1 cellular context compared by ENCODE assay signal in the genomic region with DNA sequence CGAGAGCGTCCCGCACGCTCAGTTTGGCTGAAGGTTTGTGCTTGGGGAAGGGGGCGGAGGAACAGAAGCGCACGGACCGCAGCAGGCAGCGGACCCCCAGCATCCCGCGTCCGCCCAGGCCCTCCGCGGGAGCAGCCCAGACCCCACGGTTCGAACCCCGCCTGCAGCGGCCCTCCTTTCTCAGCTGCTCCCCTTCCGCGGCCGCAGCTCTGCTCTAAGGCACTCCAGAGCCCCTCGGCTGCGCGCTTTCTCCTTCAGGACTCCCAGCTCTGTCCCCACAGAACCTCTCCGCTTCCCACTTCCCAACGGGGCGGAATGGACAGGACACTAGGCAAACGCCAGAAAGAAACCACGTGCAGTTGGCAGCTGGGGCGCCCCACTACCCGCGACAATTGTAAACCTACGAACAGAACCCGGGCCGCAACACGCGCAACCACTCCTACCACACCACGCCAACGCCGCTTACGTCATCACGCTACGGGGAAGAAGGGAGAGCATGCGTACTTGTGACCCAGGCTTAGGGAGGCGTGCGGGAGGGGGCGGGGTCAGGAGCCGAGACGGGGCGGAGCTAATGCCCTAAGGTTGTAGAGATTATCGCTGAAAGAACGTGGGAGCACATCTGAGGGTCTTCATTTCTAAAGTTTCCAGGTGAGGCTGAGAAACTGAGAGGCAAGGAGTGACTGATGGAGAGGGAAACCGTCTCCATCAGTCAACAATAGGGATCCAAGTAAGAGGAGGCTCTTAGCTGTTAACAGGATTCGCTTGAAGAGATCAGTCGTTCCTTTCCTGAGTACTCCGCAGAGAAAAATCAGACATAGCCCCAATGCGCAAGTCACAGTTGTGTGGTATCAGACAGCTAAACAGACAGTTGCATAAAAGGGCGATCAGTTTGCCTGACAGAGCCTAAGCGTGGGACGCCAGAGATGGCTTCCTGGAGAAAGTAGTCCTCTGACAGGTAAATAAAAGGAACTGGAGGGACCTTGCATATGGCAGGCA.
A peak's percentile ranks its signal among the peaks of the same experiment; 100 is the strongest.
TF ChIP-seq lines count a peak whose summit lies in the region.

A gene with protein sequence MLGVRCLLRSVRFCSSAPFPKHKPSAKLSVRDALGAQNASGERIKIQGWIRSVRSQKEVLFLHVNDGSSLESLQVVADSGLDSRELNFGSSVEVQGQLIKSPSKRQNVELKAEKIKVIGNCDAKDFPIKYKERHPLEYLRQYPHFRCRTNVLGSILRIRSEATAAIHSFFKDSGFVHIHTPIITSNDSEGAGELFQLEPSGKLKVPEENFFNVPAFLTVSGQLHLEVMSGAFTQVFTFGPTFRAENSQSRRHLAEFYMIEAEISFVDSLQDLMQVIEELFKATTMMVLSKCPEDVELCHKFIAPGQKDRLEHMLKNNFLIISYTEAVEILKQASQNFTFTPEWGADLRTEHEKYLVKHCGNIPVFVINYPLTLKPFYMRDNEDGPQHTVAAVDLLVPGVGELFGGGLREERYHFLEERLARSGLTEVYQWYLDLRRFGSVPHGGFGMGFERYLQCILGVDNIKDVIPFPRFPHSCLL (minus strand): TSS at position 479 of the 996 bp plus-strand sequence. CDS start 376 bp downstream, at position 103.

TF ChIP-seq in HepG2, 621 proteins besides CTCF, POLR2A, EP300 and RAD21 (continued from another document and continues in another):
- TF ChIP-seq, protein P1, sequence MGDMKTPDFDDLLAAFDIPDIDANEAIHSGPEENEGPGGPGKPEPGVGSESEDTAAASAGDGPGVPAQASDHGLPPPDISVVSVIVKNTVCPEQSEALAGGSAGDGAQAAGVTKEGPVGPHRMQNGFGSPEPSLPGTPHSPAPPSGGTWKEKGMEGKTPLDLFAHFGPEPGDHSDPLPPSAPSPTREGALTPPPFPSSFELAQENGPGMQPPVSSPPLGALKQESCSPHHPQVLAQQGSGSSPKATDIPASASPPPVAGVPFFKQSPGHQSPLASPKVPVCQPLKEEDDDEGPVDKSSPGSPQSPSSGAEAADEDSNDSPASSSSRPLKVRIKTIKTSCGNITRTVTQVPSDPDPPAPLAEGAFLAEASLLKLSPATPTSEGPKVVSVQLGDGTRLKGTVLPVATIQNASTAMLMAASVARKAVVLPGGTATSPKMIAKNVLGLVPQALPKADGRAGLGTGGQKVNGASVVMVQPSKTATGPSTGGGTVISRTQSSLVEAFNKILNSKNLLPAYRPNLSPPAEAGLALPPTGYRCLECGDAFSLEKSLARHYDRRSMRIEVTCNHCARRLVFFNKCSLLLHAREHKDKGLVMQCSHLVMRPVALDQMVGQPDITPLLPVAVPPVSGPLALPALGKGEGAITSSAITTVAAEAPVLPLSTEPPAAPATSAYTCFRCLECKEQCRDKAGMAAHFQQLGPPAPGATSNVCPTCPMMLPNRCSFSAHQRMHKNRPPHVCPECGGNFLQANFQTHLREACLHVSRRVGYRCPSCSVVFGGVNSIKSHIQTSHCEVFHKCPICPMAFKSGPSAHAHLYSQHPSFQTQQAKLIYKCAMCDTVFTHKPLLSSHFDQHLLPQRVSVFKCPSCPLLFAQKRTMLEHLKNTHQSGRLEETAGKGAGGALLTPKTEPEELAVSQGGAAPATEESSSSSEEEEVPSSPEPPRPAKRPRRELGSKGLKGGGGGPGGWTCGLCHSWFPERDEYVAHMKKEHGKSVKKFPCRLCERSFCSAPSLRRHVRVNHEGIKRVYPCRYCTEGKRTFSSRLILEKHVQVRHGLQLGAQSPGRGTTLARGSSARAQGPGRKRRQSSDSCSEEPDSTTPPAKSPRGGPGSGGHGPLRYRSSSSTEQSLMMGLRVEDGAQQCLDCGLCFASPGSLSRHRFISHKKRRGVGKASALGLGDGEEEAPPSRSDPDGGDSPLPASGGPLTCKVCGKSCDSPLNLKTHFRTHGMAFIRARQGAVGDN (CRISPR knock-in tag; IDR thresholded peaks at IDR 0.05): peak; percentile 98
- TF ChIP-seq NR1H2 (CRISPR knock-in tag; IDR thresholded peaks at IDR 0.05; ENCODE audit: borderline replicate concordance, low read depth) (no peak), SIN3A (IDR thresholded peaks at IDR 0.05; ENCODE audit: borderline replicate concordance, low read depth, low read length) (peak; percentile 87), CHCHD3 (CRISPR knock-in tag; IDR thresholded peaks at IDR 0.05) (no peak), MIER2 (CRISPR knock-in tag; IDR thresholded peaks at IDR 0.05) (no peak), ZFP62 (CRISPR knock-in tag; IDR thresholded peaks at IDR 0.05) (no peak), ZNF660 (CRISPR knock-in tag; IDR thresholded peaks at IDR 0.05; ENCODE audit: borderline replicate concordance, low read depth) (no peak), RNF2 (conservative IDR thresholded peaks at IDR 0.05; ENCODE audit: low read depth) (no peak), ZNF335 (CRISPR knock-in tag; IDR thresholded peaks at IDR 0.05) (no peak), GLI4 (CRISPR knock-in tag; IDR thresholded peaks at IDR 0.05; ENCODE audit: borderline replicate concordance) (no peak), JARID2 (CRISPR knock-in tag; IDR thresholded peaks at IDR 0.05; ENCODE audit: insufficient replicate concordance) (no peak), PHB2 (IDR thresholded peaks at IDR 0.05; ENCODE audit: partially characterized antibody) (no peak), IRX3 (CRISPR knock-in tag; IDR thresholded peaks at IDR 0.05; ENCODE audit: borderline replicate concordance, low read depth) (peak; percentile 52; the same call in 1 of the 2 replicates), KAT7 (CRISPR knock-in tag; IDR thresholded peaks at IDR 0.05; ENCODE audit: borderline replicate concordance) (peak; percentile 68; the same call in 1 of the 2 replicates), ZNF747 (CRISPR knock-in tag; IDR thresholded peaks at IDR 0.05; ENCODE audit: borderline replicate concordance) (peak; percentile 74; the same call in 1 of the 2 replicates), ZFP41 (CRISPR knock-in tag; IDR thresholded peaks at IDR 0.05; ENCODE audit: borderline replicate concordance) (peak; percentile 79; the same call in 1 of the 2 replicates), MEF2D (CRISPR knock-in tag; IDR thresholded peaks at IDR 0.05) (peak; percentile 35; the same call in 1 of the 2 replicates), ZNF337 (CRISPR knock-in tag; IDR thresholded peaks at IDR 0.05; ENCODE audit: borderline replicate concordance, low read depth) (no peak), SOX5 (CRISPR knock-in tag; IDR thresholded peaks at IDR 0.05; ENCODE audit: borderline replicate concordance) (no peak), HMG20A (CRISPR knock-in tag; IDR thresholded peaks at IDR 0.05; ENCODE audit: borderline replicate concordance) (no peak), TAF1 (CRISPR knock-in tag; IDR thresholded peaks at IDR 0.05) (peak; percentile 70), MTA1 (CRISPR knock-in tag; IDR thresholded peaks at IDR 0.05; ENCODE audit: borderline replicate concordance) (0 out of 2 replicates have a peak, but pooled peaks have one; percentile 35), MAZ (IDR thresholded peaks at IDR 0.05; ENCODE audit: borderline replicate concordance, low read depth, low read length) (peak; percentile 37; the same call in 1 of the 2 replicates), MAZ (CRISPR knock-in tag; IDR thresholded peaks at IDR 0.05; ENCODE audit: low read depth) (no peak), YEATS4 (CRISPR knock-in tag; IDR thresholded peaks at IDR 0.05; ENCODE audit: borderline replicate concordance) (no peak; the same call in 1 of the 2 replicates)
- TF ChIP-seq, protein P2, sequence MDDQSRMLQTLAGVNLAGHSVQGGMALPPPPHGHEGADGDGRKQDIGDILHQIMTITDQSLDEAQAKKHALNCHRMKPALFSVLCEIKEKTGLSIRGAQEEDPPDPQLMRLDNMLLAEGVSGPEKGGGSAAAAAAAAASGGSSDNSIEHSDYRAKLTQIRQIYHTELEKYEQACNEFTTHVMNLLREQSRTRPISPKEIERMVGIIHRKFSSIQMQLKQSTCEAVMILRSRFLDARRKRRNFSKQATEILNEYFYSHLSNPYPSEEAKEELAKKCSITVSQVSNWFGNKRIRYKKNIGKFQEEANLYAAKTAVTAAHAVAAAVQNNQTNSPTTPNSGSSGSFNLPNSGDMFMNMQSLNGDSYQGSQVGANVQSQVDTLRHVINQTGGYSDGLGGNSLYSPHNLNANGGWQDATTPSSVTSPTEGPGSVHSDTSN (CRISPR knock-in tag; IDR thresholded peaks at IDR 0.05; ENCODE audit: borderline replicate concordance): no peak
- TF ChIP-seq, protein P3, sequence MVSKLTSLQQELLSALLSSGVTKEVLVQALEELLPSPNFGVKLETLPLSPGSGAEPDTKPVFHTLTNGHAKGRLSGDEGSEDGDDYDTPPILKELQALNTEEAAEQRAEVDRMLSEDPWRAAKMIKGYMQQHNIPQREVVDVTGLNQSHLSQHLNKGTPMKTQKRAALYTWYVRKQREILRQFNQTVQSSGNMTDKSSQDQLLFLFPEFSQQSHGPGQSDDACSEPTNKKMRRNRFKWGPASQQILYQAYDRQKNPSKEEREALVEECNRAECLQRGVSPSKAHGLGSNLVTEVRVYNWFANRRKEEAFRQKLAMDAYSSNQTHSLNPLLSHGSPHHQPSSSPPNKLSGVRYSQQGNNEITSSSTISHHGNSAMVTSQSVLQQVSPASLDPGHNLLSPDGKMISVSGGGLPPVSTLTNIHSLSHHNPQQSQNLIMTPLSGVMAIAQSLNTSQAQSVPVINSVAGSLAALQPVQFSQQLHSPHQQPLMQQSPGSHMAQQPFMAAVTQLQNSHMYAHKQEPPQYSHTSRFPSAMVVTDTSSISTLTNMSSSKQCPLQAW (CRISPR knock-in tag; IDR thresholded peaks at IDR 0.05): peak; percentile 89
- TF ChIP-seq, protein P4, sequence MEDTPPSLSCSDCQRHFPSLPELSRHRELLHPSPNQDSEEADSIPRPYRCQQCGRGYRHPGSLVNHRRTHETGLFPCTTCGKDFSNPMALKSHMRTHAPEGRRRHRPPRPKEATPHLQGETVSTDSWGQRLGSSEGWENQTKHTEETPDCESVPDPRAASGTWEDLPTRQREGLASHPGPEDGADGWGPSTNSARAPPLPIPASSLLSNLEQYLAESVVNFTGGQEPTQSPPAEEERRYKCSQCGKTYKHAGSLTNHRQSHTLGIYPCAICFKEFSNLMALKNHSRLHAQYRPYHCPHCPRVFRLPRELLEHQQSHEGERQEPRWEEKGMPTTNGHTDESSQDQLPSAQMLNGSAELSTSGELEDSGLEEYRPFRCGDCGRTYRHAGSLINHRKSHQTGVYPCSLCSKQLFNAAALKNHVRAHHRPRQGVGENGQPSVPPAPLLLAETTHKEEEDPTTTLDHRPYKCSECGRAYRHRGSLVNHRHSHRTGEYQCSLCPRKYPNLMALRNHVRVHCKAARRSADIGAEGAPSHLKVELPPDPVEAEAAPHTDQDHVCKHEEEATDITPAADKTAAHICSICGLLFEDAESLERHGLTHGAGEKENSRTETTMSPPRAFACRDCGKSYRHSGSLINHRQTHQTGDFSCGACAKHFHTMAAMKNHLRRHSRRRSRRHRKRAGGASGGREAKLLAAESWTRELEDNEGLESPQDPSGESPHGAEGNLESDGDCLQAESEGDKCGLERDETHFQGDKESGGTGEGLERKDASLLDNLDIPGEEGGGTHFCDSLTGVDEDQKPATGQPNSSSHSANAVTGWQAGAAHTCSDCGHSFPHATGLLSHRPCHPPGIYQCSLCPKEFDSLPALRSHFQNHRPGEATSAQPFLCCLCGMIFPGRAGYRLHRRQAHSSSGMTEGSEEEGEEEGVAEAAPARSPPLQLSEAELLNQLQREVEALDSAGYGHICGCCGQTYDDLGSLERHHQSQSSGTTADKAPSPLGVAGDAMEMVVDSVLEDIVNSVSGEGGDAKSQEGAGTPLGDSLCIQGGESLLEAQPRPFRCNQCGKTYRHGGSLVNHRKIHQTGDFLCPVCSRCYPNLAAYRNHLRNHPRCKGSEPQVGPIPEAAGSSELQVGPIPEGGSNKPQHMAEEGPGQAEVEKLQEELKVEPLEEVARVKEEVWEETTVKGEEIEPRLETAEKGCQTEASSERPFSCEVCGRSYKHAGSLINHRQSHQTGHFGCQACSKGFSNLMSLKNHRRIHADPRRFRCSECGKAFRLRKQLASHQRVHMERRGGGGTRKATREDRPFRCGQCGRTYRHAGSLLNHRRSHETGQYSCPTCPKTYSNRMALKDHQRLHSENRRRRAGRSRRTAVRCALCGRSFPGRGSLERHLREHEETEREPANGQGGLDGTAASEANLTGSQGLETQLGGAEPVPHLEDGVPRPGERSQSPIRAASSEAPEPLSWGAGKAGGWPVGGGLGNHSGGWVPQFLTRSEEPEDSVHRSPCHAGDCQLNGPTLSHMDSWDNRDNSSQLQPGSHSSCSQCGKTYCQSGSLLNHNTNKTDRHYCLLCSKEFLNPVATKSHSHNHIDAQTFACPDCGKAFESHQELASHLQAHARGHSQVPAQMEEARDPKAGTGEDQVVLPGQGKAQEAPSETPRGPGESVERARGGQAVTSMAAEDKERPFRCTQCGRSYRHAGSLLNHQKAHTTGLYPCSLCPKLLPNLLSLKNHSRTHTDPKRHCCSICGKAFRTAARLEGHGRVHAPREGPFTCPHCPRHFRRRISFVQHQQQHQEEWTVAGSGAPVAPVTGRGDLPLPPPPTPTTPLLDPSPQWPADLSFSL (CRISPR knock-in tag; IDR thresholded peaks at IDR 0.05): no peak
- TF ChIP-seq, protein P5, sequence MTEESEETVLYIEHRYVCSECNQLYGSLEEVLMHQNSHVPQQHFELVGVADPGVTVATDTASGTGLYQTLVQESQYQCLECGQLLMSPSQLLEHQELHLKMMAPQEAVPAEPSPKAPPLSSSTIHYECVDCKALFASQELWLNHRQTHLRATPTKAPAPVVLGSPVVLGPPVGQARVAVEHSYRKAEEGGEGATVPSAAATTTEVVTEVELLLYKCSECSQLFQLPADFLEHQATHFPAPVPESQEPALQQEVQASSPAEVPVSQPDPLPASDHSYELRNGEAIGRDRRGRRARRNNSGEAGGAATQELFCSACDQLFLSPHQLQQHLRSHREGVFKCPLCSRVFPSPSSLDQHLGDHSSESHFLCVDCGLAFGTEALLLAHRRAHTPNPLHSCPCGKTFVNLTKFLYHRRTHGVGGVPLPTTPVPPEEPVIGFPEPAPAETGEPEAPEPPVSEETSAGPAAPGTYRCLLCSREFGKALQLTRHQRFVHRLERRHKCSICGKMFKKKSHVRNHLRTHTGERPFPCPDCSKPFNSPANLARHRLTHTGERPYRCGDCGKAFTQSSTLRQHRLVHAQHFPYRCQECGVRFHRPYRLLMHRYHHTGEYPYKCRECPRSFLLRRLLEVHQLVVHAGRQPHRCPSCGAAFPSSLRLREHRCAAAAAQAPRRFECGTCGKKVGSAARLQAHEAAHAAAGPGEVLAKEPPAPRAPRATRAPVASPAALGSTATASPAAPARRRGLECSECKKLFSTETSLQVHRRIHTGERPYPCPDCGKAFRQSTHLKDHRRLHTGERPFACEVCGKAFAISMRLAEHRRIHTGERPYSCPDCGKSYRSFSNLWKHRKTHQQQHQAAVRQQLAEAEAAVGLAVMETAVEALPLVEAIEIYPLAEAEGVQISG (CRISPR knock-in tag; IDR thresholded peaks at IDR 0.05): peak; percentile 70
- TF ChIP-seq, protein P6, sequence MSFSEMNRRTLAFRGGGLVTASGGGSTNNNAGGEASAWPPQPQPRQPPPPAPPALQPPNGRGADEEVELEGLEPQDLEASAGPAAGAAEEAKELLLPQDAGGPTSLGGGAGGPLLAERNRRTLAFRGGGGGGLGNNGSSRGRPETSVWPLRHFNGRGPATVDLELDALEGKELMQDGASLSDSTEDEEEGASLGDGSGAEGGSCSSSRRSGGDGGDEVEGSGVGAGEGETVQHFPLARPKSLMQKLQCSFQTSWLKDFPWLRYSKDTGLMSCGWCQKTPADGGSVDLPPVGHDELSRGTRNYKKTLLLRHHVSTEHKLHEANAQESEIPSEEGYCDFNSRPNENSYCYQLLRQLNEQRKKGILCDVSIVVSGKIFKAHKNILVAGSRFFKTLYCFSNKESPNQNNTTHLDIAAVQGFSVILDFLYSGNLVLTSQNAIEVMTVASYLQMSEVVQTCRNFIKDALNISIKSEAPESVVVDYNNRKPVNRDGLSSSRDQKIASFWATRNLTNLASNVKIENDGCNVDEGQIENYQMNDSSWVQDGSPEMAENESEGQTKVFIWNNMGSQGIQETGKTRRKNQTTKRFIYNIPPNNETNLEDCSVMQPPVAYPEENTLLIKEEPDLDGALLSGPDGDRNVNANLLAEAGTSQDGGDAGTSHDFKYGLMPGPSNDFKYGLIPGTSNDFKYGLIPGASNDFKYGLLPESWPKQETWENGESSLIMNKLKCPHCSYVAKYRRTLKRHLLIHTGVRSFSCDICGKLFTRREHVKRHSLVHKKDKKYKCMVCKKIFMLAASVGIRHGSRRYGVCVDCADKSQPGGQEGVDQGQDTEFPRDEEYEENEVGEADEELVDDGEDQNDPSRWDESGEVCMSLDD (CRISPR knock-in tag; IDR thresholded peaks at IDR 0.05; ENCODE audit: borderline replicate concordance): 0 out of 2 replicates have a peak, but pooled peaks have one; percentile 19
